8 cellular contexts compared by ENCODE assay signal in genomic region chr12:7907009-7907408, GRCh38. TPM values are rescaled to one million over a fixed set of nuclear protein-coding genes. Genes with fewer than 3 reads are reported as not detected.
DNase-seq lines count a peak whose midpoint lies in the region; ATAC-seq, FAIRE-seq and TF ChIP-seq lines count a peak whose summit lies in the region.

No MANE protein-coding gene starts in this region.

- H3K27me3 Mint-ChIP-seq in nephron progenitor cell (ENCODE audit: low read depth, poor library complexity), result no peaks in the 10 kb centered on the region

- H3K27me3 ChIP-seq in K562 (ENCODE audit: control insufficient read depth in 2 of 2, insufficient read depth in 2 of 2, low read length in 2 of 2), result no peaks in the 10 kb centered on the region

- no peaks in the 10 kb centered on the region for H3K9me3 Mint-ChIP-seq in nephron progenitor cell

- intact Hi-C loops in K562 (cut with micrococcal nuclease), result loop anchor here (2.0 to 5.0 kb wide), 2 partner anchors 46 to 110 kb away; no protein-coding TSS in a partner anchor

- TF ChIP-seq EP300 in K562 (IDR thresholded peaks at IDR 0.05; ENCODE audit: low read length), result 0 out of 2 replicates have a peak, but pooled peaks have one; percentile 18

- H3K9me3 ChIP-seq in K562 (replicated peaks; ENCODE audit: control insufficient read depth, insufficient read depth, low read depth, low read length), result no peaks in the 10 kb centered on the region

- no peaks in the 10 kb centered on the region for H3K79me2 ChIP-seq in K562 (ENCODE audit: control insufficient read depth, insufficient read depth, low read length)

- TF ChIP-seq CTCF in K562 (IDR thresholded peaks at IDR 0.05 in 2 of 3, conservative IDR thresholded peaks at IDR 0.05 in 1 of 3; ENCODE audit: insufficient read depth in 2 of 3, low read depth in 1 of 3, low read length in 3 of 3), result peak; percentile 38 to 71 (median 61); a peak in 5 of 6 replicates
- TF ChIP-seq CTCF in nephron progenitor cell (IDR thresholded peaks at IDR 0.05), result no peak

- CTCF ChIA-PET in K562 (lab: Yijun Ruan, JAX; ENCODE audit: low intra/inter-chr PET ratio), result interaction anchor here (1.1 kb wide), 1 partner anchor 47 kb away, joined by 5 read pairs; no protein-coding TSS in a partner anchor

- H3K27ac Mint-ChIP-seq in nephron progenitor cell, result peak overlapping the region; percentile 21

- TF ChIP-seq POLR2A in K562 (conservative IDR thresholded peaks at IDR 0.05), result no peak

- H3K4me1 Mint-ChIP-seq in nephron progenitor cell, result peaks cover 31% of the 10 kb centered on the region

- ATAC-seq in K562 (peak; percentile 92), HG02852 (IDR thresholded peaks at IDR 0.05; ENCODE audit: unreplicated experiment) (no peak), HG03571 (IDR thresholded peaks at IDR 0.05; ENCODE audit: unreplicated experiment) (no peak)

- BruUV-seq in K562 (replicated peaks; lab: Mats Ljungman, UMichigan), result no TSS peak

- DNase-seq in SIG-M5 treated with dmso at 0.1 percent for 504 hours (lab: John Stamatoyannopoulos, UW; ENCODE audit: unreplicated experiment), result peak; percentile 45
- no peak for DNase-seq in SIG-M5 (lab: John Stamatoyannopoulos, UW)
- peak; percentile 68 for DNase-seq in NAMALWA (ENCODE audit: low spot score)
- peak; percentile 38 to 74 (median 63) for DNase-seq in K562 (ENCODE audit: extremely low read depth in 1 of 4, low spot score in 3 of 4)
- DNase-seq in nephron progenitor cell, result peak; percentile 31
- DNase-seq in effector CD4-positive, alpha-beta T cell, result no peak

- in situ Hi-C loops in K562 (cut with MboI), result loop anchor here (5.0 kb wide), 1 partner anchor 55 kb away; no protein-coding TSS in a partner anchor

- no peaks in the 10 kb centered on the region for H4K20me1 ChIP-seq in K562 (replicated peaks; ENCODE audit: control insufficient read depth, insufficient read depth, low read length)

- no peak overlapping the region for H3K4me3 ChIP-seq in K562

- peak; percentile 77 for FAIRE-seq in K562 (lab: Jason Lieb, UNC)

- no peak overlapping the region for H3K27ac ChIP-seq in K562 (ENCODE audit: extremely low read depth, low read depth, low read length)

- TF ChIP-seq RAD21 in K562 (CRISPR knock-in tag; conservative IDR thresholded peaks at IDR 0.05 in 1 of 2, IDR thresholded peaks at IDR 0.05 in 1 of 2), result peak in 1 of 2 experiments; percentile 38; a peak in 2 of 4 replicates

- no peaks in the 10 kb centered on the region for H3K36me3 Mint-ChIP-seq in nephron progenitor cell (ENCODE audit: low read depth)

- H3K4me3 Mint-ChIP-seq in nephron progenitor cell, result no peak overlapping the region

- POLR2A ChIA-PET in K562 (lab: Yijun Ruan, JAX), result interaction anchor here (2.4 to 2.8 kb wide), 2 partner anchors 12 to 16 kb away, joined by 7 to 16 read pairs; no protein-coding TSS in a partner anchor

- no peak overlapping the region for H3K4me2 ChIP-seq in K562 (ENCODE audit: insufficient read depth, low read length)

- no peak overlapping the region for H3K9ac ChIP-seq in K562 (ENCODE audit: insufficient read depth in 1 of 2, low read depth in 2 of 2, low read length in 2 of 2)

- no peaks in the 10 kb centered on the region for H3K9me1 ChIP-seq in K562 (ENCODE audit: control insufficient read depth, insufficient read depth, low read length)

- peak overlapping the region; percentile 72 for H2AFZ ChIP-seq in K562 (ENCODE audit: low read depth, low read length)

- H3K4me1 ChIP-seq in K562 (replicated peaks in 1 of 2; ENCODE audit: control insufficient read depth in 2 of 2, insufficient read depth in 2 of 2, low read length in 2 of 2), result peaks cover 3 to 6% of the 10 kb centered on the region in 2 experiments; a peak in 3 of 5 replicates

- 0% methylated on average over 3 of the region's 3 CpGs for WGBS in K562 (ENCODE audit: insufficient coverage, low coverage, missing lambda C conversion rate)

- no peaks in the 10 kb centered on the region for H3K36me3 ChIP-seq in K562 (ENCODE audit: control insufficient read depth, insufficient read depth, low read length)

TF ChIP-seq in K562, 482 proteins besides CTCF, POLR2A, EP300 and RAD21 (continues in another document):
- TF ChIP-seq TCF3 (CRISPR knock-in tag; IDR thresholded peaks at IDR 0.05), result 0 out of 2 replicates have a peak, but pooled peaks have one; percentile 27
- TF ChIP-seq TAF1 (IDR thresholded peaks at IDR 0.05; ENCODE audit: control insufficient read depth, extremely low read depth, insufficient read depth, low read length, severe bottlenecking), result no peak
- no peak for TF ChIP-seq GTF2B (IDR thresholded peaks at IDR 0.05; ENCODE audit: extremely low read depth, insufficient read length)
- TF ChIP-seq ELF4 (CRISPR knock-in tag; IDR thresholded peaks at IDR 0.05), result no peak
- no peak for TF ChIP-seq DIDO1 (tag; IDR thresholded peaks at IDR 0.05; ENCODE audit: low read depth)
- peak; percentile 56; the same call in 1 of the 2 replicates for TF ChIP-seq NBN (IDR thresholded peaks at IDR 0.05; ENCODE audit: low read depth)
- TF ChIP-seq TFE3 (CRISPR knock-in tag; IDR thresholded peaks at IDR 0.05), result no peak
- peak; percentile 61 for TF ChIP-seq JUN (IDR thresholded peaks at IDR 0.05; ENCODE audit: borderline replicate concordance, low read depth, low read length)
- TF ChIP-seq JUN (CRISPR knock-in tag; IDR thresholded peaks at IDR 0.05; ENCODE audit: borderline replicate concordance), result no peak
- no peak for TF ChIP-seq ZNF224 (CRISPR knock-in tag; IDR thresholded peaks at IDR 0.05)
- TF ChIP-seq ZSCAN32 (CRISPR knock-in tag; IDR thresholded peaks at IDR 0.05), result no peak
- peak; percentile 77 for TF ChIP-seq ATF7 (IDR thresholded peaks at IDR 0.05)
- no peak for TF ChIP-seq BRD9 (IDR thresholded peaks at IDR 0.05; ENCODE audit: low read depth, partially characterized antibody)
- no peak for TF ChIP-seq STAG1 (CRISPR knock-in tag; IDR thresholded peaks at IDR 0.05; ENCODE audit: borderline replicate concordance)
- peak; percentile 83 for TF ChIP-seq DPF2 (IDR thresholded peaks at IDR 0.05)
- no peak for TF ChIP-seq ZNF668 (CRISPR knock-in tag; IDR thresholded peaks at IDR 0.05)

RNA-seq across cellular contexts. Expression of gene SLC2A3, which starts 29.0 kb away (rescaled TPM):
- total RNA-seq in K562 (2011; cell fraction: chromatin; rRNA removed; ENCODE audit: low replicate concordance), result 809 and 942 TPM in 2 replicates
- 602 and 714 TPM in 2 replicates for total RNA-seq in K562 (2011; cell fraction: nucleolus; rRNA removed)
- 822 and 830 TPM in 2 replicates for total RNA-seq in K562 (2011; cell fraction: nucleoplasm; rRNA removed)
- total RNA-seq in K562 (2014; rRNA removed), result 64.0 and 67.3 TPM in 2 replicates
- total RNA-seq in K562 (2014; rRNA removed; fragmentation: Illumina TruSeq; extraction: Trizol), result 119 and 138 TPM in 2 replicates
- 78.9 and 86.3 TPM in 2 replicates for total RNA-seq in K562 (2015; rRNA removed; fragmentation: Illumina TruSeq; extraction: Trizol)
- 140 and 161 TPM in 2 replicates for total RNA-seq in K562 (2021)
- polyA plus RNA-seq in K562 (2011; rRNA removed), result 296 and 491 TPM in 2 replicates
- 291 and 361 TPM in 2 replicates for polyA plus RNA-seq in K562 (2011; cell fraction: cytosol; rRNA removed)
- polyA plus RNA-seq in K562 (2011; cell fraction: nucleus; rRNA removed), result 164 and 209 TPM in 2 replicates
- polyA plus RNA-seq in K562 (2012), result 81.0 and 167 TPM in 2 replicates
- 101 and 104 TPM in 2 replicates for polyA plus RNA-seq in K562 (2014; fragmentation: Illumina TruSeq; extraction: Trizol)
- polyA plus RNA-seq in K562 (2014; fragmentation: Nextera tagmentation; extraction: Ambion mirVana), result 100 to 1,000 TPM in 1 of 2 experiments, 10 to 100 TPM in 1; 93.4 to 129 TPM
- 97.9 and 98.7 TPM in 2 replicates for polyA plus RNA-seq in K562 (2014; rRNA removed)
- 452 and 599 TPM in 2 replicates for polyA minus RNA-seq in K562 (2011; rRNA and poly(A)+ RNA removed)
- 168 and 265 TPM in 2 replicates for polyA minus RNA-seq in K562 (2011; cell fraction: cytosol; rRNA and poly(A)+ RNA removed)
- polyA minus RNA-seq in K562 (2011; cell fraction: nucleus; rRNA and poly(A)+ RNA removed), result 149 and 249 TPM in 2 replicates

RNA-seq across cellular contexts. Expression of gene SLC2A14, which starts 34.3 kb away (rescaled TPM):
- total RNA-seq in K562 (2011; cell fraction: chromatin; rRNA removed; ENCODE audit: low replicate concordance), result 0.79 and 1.5 TPM in 2 replicates
- 1.4 and 4.7 TPM in 2 replicates for total RNA-seq in K562 (2011; cell fraction: nucleolus; rRNA removed)
- 1.7 and 2.0 TPM in 2 replicates for total RNA-seq in K562 (2011; cell fraction: nucleoplasm; rRNA removed)
- total RNA-seq in K562 (2014; rRNA removed) (0.20 TPM in 1 of 2 replicates, not detected in the other), K562 (2014; rRNA removed; fragmentation: Illumina TruSeq; extraction: Trizol) (5.4 and 6.8 TPM in 2 replicates), K562 (2015; rRNA removed; fragmentation: Illumina TruSeq; extraction: Trizol) (3.6 and 4.3 TPM in 2 replicates), K562 (2021) (7.4 and 8.9 TPM in 2 replicates)
- polyA plus RNA-seq in K562 (2011; rRNA removed) (6.3 and 6.8 TPM in 2 replicates), K562 (2014; fragmentation: Illumina TruSeq; extraction: Trizol) (0.74 and 1.1 TPM in 2 replicates), K562 (2014; fragmentation: Nextera tagmentation; extraction: Ambion mirVana) (1 to 10 TPM; 4.0 to 5.2 TPM), K562 (2014; rRNA removed) (0.13 and 0.19 TPM in 2 replicates)
- 4.8 and 6.8 TPM in 2 replicates for polyA plus RNA-seq in K562 (2011; cell fraction: cytosol; rRNA removed)
- polyA plus RNA-seq in K562 (2011; cell fraction: nucleus; rRNA removed), result 0.22 and 0.54 TPM in 2 replicates
- 2.4 and 4.4 TPM in 2 replicates for polyA plus RNA-seq in K562 (2012)
- 0.54 and 1.1 TPM in 2 replicates for polyA minus RNA-seq in K562 (2011; rRNA and poly(A)+ RNA removed)
- polyA minus RNA-seq in K562 (2011; cell fraction: cytosol; rRNA and poly(A)+ RNA removed), result 16.2 and 21.5 TPM in 2 replicates
- polyA minus RNA-seq in K562 (2011; cell fraction: nucleus; rRNA and poly(A)+ RNA removed), result 0.54 and 0.78 TPM in 2 replicates

Comparison
In these comparisons a context has a peak if more than half of its experiments do, and no peak if none do; other contexts are left out.
1. DNase-seq: peak in SIG-M5 treated with dmso at 0.1 percent for 504 hours (single experiment), NAMALWA (single experiment), K562 (4 of 4) and nephron progenitor cell (single experiment); none in SIG-M5 (single experiment) and effector CD4-positive, alpha-beta T cell (single experiment).